In the genomic region with DNA sequence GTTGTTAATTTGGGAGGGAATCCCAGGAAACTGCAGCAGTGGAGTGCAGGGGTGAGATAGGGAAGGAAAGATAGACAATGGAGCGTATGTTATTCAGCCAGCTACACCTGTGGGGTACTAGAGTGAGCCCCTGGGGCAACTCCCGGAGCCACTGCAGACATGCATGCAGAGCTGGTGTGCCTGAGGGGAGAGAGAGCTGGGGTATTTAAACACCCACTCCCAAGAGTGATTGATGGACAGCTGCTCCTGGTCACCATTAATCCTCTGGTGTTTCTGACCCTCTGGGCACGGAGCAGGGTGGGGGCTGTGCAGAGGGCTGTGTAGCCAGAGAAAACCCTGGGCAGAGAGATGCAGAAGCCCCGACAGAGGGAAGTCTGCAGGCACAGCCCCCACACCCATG, we compare ENCODE assay signal across 15 cellular contexts.
DNase-seq lines count a peak whose midpoint lies in the region; ATAC-seq and TF ChIP-seq lines count a peak whose summit lies in the region.
"Had no signal": no experiment of that assay in that cellular context is flagged by ENCODE, and none has a peak within 500 bp of the region (broad histone marks: within the 10 kb centered on the region; RNA-seq: fewer than 3 reads in every experiment).

No MANE protein-coding gene starts in this region.

- no peaks in the 10 kb centered on the region for H3K4me1 Mint-ChIP-seq in neural crest cell
- H3K4me1 Mint-ChIP-seq: CD14-positive monocyte had no signal

- peaks cover 23% of the 10 kb centered on the region for H3K27me3 Mint-ChIP-seq in neural crest cell (ENCODE audit: low read depth)

- TF ChIP-seq POLR2A in upper lobe of left lung (IDR thresholded peaks at IDR 0.05) = no peak

- H3K9me3 ChIP-seq in BLaER1 treated with 17β-estradiol and CSF1 and Interleukin-3, amounts not matched to agents 10 nM and 100 nM (replicated peaks in 1 of 11) = peaks cover 0 to 31% (median 16%) of the 10 kb centered on the region in 11 experiments; a peak in 14 of 22 replicates
- H3K9me3 ChIP-seq in RWPE2 (ENCODE audit: severe bottlenecking) (no peaks in the 10 kb centered on the region), upper lobe of left lung (no peaks in the 10 kb centered on the region)

- no peak overlapping the region for H3K27ac ChIP-seq in BLaER1 treated with 17β-estradiol and CSF1 and Interleukin-3, amounts not matched to agents 10 nM and 100 nM
- H3K27ac ChIP-seq in RWPE2 (ENCODE audit: poor library complexity, severe bottlenecking) = no peak overlapping the region
- no peak overlapping the region for H3K27ac ChIP-seq in upper lobe of left lung

- no peaks in the 10 kb centered on the region for H4K20me1 ChIP-seq in BLaER1 treated with 17β-estradiol and CSF1 and Interleukin-3, amounts not matched to agents 10 nM and 100 nM

- TF ChIP-seq CTCF in RWPE2 (IDR thresholded peaks at IDR 0.05; ENCODE audit: poor library complexity, severe bottlenecking) (no peak), neural crest cell (conservative IDR thresholded peaks at IDR 0.05) (no peak), upper lobe of left lung (IDR thresholded peaks at IDR 0.05) (no peak)

- no peaks in the 10 kb centered on the region for H3K27me3 ChIP-seq in BLaER1 treated with 17β-estradiol and CSF1 and Interleukin-3, amounts not matched to agents 10 nM and 100 nM
- H3K27me3 ChIP-seq in RWPE2 (ENCODE audit: insufficient read depth, poor library complexity, severe bottlenecking) = peaks cover 78% of the 10 kb centered on the region
- no peaks in the 10 kb centered on the region for H3K27me3 ChIP-seq in upper lobe of left lung

- DNase-seq in RWPE2 (ENCODE audit: low spot score) (peak; percentile 68), mesenteric fat pad (ENCODE audit: low spot score) (peak; percentile 30), neural crest cell (ENCODE audit: low read depth, low spot score) (no peak), HuH-7.5 (ENCODE audit: low spot score) (no peak), upper lobe of left lung (no peak), T-helper 1 cell (no peak)
- DNase-seq: Calu3; CD4-positive, alpha-beta T cell; COR-L47; DMS153; DND-41; H7; HCEC 1CT had no signal

- peaks cover 5 to 72% (median 65%) of the 10 kb centered on the region in 10 experiments; a peak in 18 of 20 replicates for H3K4me1 ChIP-seq in BLaER1 treated with 17β-estradiol and CSF1 and Interleukin-3, amounts not matched to agents 10 nM and 100 nM
- H3K4me1 ChIP-seq in RWPE2 (ENCODE audit: insufficient read depth, poor library complexity, severe bottlenecking) (no peaks in the 10 kb centered on the region), upper lobe of left lung (no peaks in the 10 kb centered on the region)

- peak overlapping the region in 8 of 11 experiments; percentile 44 to 83 (median 68); a peak in 17 of 22 replicates for H3K4me2 ChIP-seq in BLaER1 treated with 17β-estradiol and CSF1 and Interleukin-3, amounts not matched to agents 10 nM and 100 nM

- no peak for TF ChIP-seq EP300 in upper lobe of left lung (IDR thresholded peaks at IDR 0.05)

- H3K27ac Mint-ChIP-seq in neural crest cell (ENCODE audit: unreplicated experiment) = peak overlapping the region; percentile 57
- H3K27ac Mint-ChIP-seq: CD4-positive, alpha-beta T cell had no signal

- no peak for ATAC-seq in RWPE2 (ENCODE audit: low read depth)
- ATAC-seq in upper lobe of left lung (ENCODE audit: low FRiP score in 2 of 2) = no peak

- WGBS in upper lobe of left lung, 2 donors = 55 to 91% methylated on average over 2 to 4 of the region's 4 CpGs

- H3K9ac ChIP-seq in BLaER1 treated with 17β-estradiol and CSF1 and Interleukin-3, amounts not matched to agents 10 nM and 100 nM = no peak overlapping the region

- H3K36me3 ChIP-seq in BLaER1 treated with 17β-estradiol and CSF1 and Interleukin-3, amounts not matched to agents 10 nM and 100 nM = no peaks in the 10 kb centered on the region
- H3K36me3 ChIP-seq in RWPE2 (ENCODE audit: low read depth) (no peaks in the 10 kb centered on the region), upper lobe of left lung (no peaks in the 10 kb centered on the region)

- H3K36me3 Mint-ChIP-seq in neural crest cell (ENCODE audit: low read depth) = no peaks in the 10 kb centered on the region
- H3K36me3 Mint-ChIP-seq: CD14-positive monocyte had no signal

- no peak overlapping the region for H3K4me3 Mint-ChIP-seq in neural crest cell
- H3K4me3 Mint-ChIP-seq: CD14-positive monocyte; CD4-positive, alpha-beta T cell had no signal

- H3K9me3 Mint-ChIP-seq in neural crest cell = no peaks in the 10 kb centered on the region
- H3K9me3 Mint-ChIP-seq: CD4-positive, alpha-beta T cell had no signal

- H3K4me3 ChIP-seq in BLaER1 treated with 17β-estradiol and CSF1 and Interleukin-3, amounts not matched to agents 10 nM and 100 nM = no peak overlapping the region
- H3K4me3 ChIP-seq in RWPE2 (ENCODE audit: severe bottlenecking) (no peak overlapping the region), upper lobe of left lung (no peak overlapping the region)

Comparison
In these comparisons a context has a peak if more than half of its experiments do, and no peak if none do; other contexts are left out.
1. DNase-seq: peak in RWPE2 (single experiment) and mesenteric fat pad (single experiment); none in neural crest cell (single experiment), HuH-7.5 (single experiment), upper lobe of left lung (0 of 2) and T-helper 1 cell (0 of 5).